In genomic region chr14:73815849-73816816, GRCh38 we compare ENCODE assay signal across 23 cellular contexts. TPM values are rescaled to one million over a fixed set of nuclear protein-coding genes. Genes with fewer than 3 reads are reported as not detected.
DNase-seq lines count a peak whose midpoint lies in the region; ATAC-seq, FAIRE-seq and TF ChIP-seq lines count a peak whose summit lies in the region.
"Had no signal": no experiment of that assay in that cellular context is flagged by ENCODE, and none has a peak within 500 bp of the region (broad histone marks: within the 10 kb centered on the region; RNA-seq: fewer than 3 reads in every experiment).

No MANE protein-coding gene starts in this region.

- no peak overlapping the region for H3K27ac ChIP-seq in IMR-90 (ENCODE audit: insufficient read depth, low read length)
- no peak overlapping the region for H3K27ac ChIP-seq in HepG2 (ENCODE audit: extremely low read length, insufficient read depth, low read length)
- no peak overlapping the region for H3K27ac ChIP-seq in spleen
- H3K27ac ChIP-seq in OCI-LY7 (ENCODE audit: low read depth, low read length, poor library complexity, severe bottlenecking) = no peak overlapping the region
- H3K27ac ChIP-seq: skin epidermis had no signal

- no peak overlapping the region for H2BK20ac ChIP-seq in IMR-90 (ENCODE audit: low read depth, low read length)

- TF ChIP-seq RAD21 in IMR-90 (IDR thresholded peaks at IDR 0.05; ENCODE audit: low read length) = no peak
- TF ChIP-seq RAD21 in HepG2 (CRISPR knock-in tag; IDR thresholded peaks at IDR 0.05) = no peak

- no peak overlapping the region for H3K4me3 ChIP-seq in IMR-90 (ENCODE audit: insufficient read depth, low read depth, low read length)
- no peak overlapping the region for H3K4me3 ChIP-seq in HepG2 (replicated peaks in 1 of 3; ENCODE audit: insufficient read depth in 1 of 3, low read depth in 2 of 3, low read length in 3 of 3)
- no peak overlapping the region for H3K4me3 ChIP-seq in spleen
- no peak overlapping the region for H3K4me3 ChIP-seq in OCI-LY7 (ENCODE audit: low read depth, low read length, poor library complexity, severe bottlenecking)
- H3K4me3 ChIP-seq: heart right ventricle, skin epidermis had no signal

- H3K27me3 ChIP-seq in IMR-90 (ENCODE audit: control insufficient read depth, insufficient read depth, low read length) (no peaks in the 10 kb centered on the region), HepG2 (ENCODE audit: control insufficient read depth in 1 of 2, insufficient read depth in 2 of 2, low read length in 2 of 2) (no peaks in the 10 kb centered on the region; a peak in 1 of 5 replicates), spleen (replicated peaks in 1 of 7) (no peaks in the 10 kb centered on the region)
- H3K27me3 ChIP-seq: heart right ventricle had no signal

- H3K79me2 ChIP-seq in HepG2 (ENCODE audit: insufficient read depth, low read length) = no peaks in the 10 kb centered on the region
- H3K79me2 ChIP-seq in OCI-LY7 (ENCODE audit: insufficient read depth, low read depth, low read length) = no peaks in the 10 kb centered on the region

- no peak overlapping the region for H3K23ac ChIP-seq in IMR-90 (ENCODE audit: low read depth, low read length)

- no peak overlapping the region for H2AFZ ChIP-seq in IMR-90 (replicated peaks; ENCODE audit: low read length, poor library complexity)
- H2AFZ ChIP-seq in HepG2 (ENCODE audit: low read length) = no peak overlapping the region
- no peak overlapping the region for H2AFZ ChIP-seq in OCI-LY7 (ENCODE audit: low read length)

- H2AK9ac ChIP-seq in IMR-90 (replicated peaks; ENCODE audit: low read depth, low read length, poor library complexity) = no peak overlapping the region

- H2BK15ac ChIP-seq in IMR-90 (ENCODE audit: low read depth, low read length) = no peak overlapping the region

- intact Hi-C loops in IMR-90 (cut with micrococcal nuclease) (no loop called here), HepG2 (cut with micrococcal nuclease; ENCODE audit: unreplicated experiment) (no loop called here), spleen (cut with DNase I; ENCODE audit: low total_unique reads) (no loop called here), OCI-LY7 (cut with micrococcal nuclease; ENCODE audit: unreplicated experiment) (no loop called here)

- 0 out of 2 replicates have a peak, but pooled peaks have one; percentile 48 for ATAC-seq in IMR-90 (ENCODE audit: low read depth)
- no peak for ATAC-seq in HepG2
- ATAC-seq: HCT116; naive thymus-derived CD8-positive, alpha-beta T cell had no signal

- dilution Hi-C loops in IMR-90 (cut with HindIII; ENCODE audit: low sequenced_read_pairs, unreplicated experiment) = no loop called here

- H3K9me3 ChIP-seq in IMR-90 (ENCODE audit: control insufficient read depth, insufficient read depth, low read length) (no peaks in the 10 kb centered on the region), HepG2 (ENCODE audit: low read length) (no peaks in the 10 kb centered on the region), spleen (no peaks in the 10 kb centered on the region), OCI-LY7 (ENCODE audit: low read length) (no peaks in the 10 kb centered on the region)
- H3K9me3 ChIP-seq: heart right ventricle had no signal

- H3K4me1 ChIP-seq in IMR-90 (ENCODE audit: control insufficient read depth, insufficient read depth, low read length) (no peaks in the 10 kb centered on the region), HepG2 (ENCODE audit: insufficient read depth, low read length) (no peaks in the 10 kb centered on the region), spleen (peaks cover 0 to under 1% (median 0%) of the 10 kb centered on the region in 6 donors), OCI-LY7 (ENCODE audit: insufficient read depth, low read length, poor library complexity, severe bottlenecking) (no peaks in the 10 kb centered on the region)

- in situ Hi-C loops in IMR-90 (cut with MboI; ENCODE audit: low sequenced_read_pairs) (no loop called here), HepG2 (cut with HindIII; ENCODE audit: extremely low pct_ligation_motif_present, low pct_unique_long_range_greater_than_20kb) (no loop called here)

- H3K36me3 ChIP-seq in IMR-90 (ENCODE audit: control insufficient read depth, insufficient read depth, low read length) (no peaks in the 10 kb centered on the region), HepG2 (replicated peaks in 1 of 2; ENCODE audit: control insufficient read depth in 1 of 2, insufficient read depth in 2 of 2, low read length in 2 of 2) (no peaks in the 10 kb centered on the region), spleen (no peaks in the 10 kb centered on the region), OCI-LY7 (ENCODE audit: insufficient read depth, low read length) (no peaks in the 10 kb centered on the region)
- H3K36me3 ChIP-seq: heart right ventricle had no signal

- H3K14ac ChIP-seq in IMR-90 (replicated peaks; ENCODE audit: low read depth, low read length) = no peak overlapping the region

- CTCF ChIA-PET in IMR-90 (lab: Yijun Ruan, JAX) = interaction anchor here (0.7 to 0.9 kb wide), 3 partner anchors 10 to 93 kb away, joined by 3 to 4 read pairs (median 4); no protein-coding TSS in a partner anchor
- CTCF ChIA-PET in HepG2 (lab: Yijun Ruan, JAX; ENCODE audit: low intra/inter-chr PET ratio, low total read pairs) = no interaction called here
- CTCF ChIA-PET in OCI-LY7 (lab: Charles Lee; ENCODE audit: unreplicated experiment) = no interaction called here

- BruUV-seq in IMR-90 (replicated peaks; lab: Mats Ljungman, UMichigan) = no TSS peak
- BruUV-seq in HepG2 (replicated peaks; lab: Mats Ljungman, UMichigan) = no TSS peak
- BruUV-seq in OCI-LY7 (replicated peaks; lab: Mats Ljungman, UMichigan) = no TSS peak

- DNase-seq in IMR-90 (peak; percentile 49), amniotic epithelial cell (ENCODE audit: low read depth) (peak; percentile 62), HepG2 (ENCODE audit: low spot score) (no peak), spleen (peak; percentile 3), OCI-LY7 (ENCODE audit: low spot score) (no peak), SKM-1 treated with dmso at 0.1 percent for 144 hours (lab: John Stamatoyannopoulos, UW; ENCODE audit: unreplicated experiment) (no peak)
- no peak for DNase-seq in activated T-cell treated with anti-CD3 and anti-CD28 coated beads, Interleukin-2, amount 50 U/mL, for 1 hour
- DNase-seq: activated CD4-positive, alpha-beta T cell treated with anti-CD3 and anti-CD28 coated beads, Interleukin-2, amount 50 U/mL, for 1 hour; activated naive CD4-positive, alpha-beta T cell treated with Interleukin-2 at 50 U/mL for 16 hours; CD4-positive, alpha-beta memory T cell; cerebellar nuclear complex; DMS79 treated with DMSO at 0.1 percent for 48 hours; effector CD8-positive, alpha-beta T cell; heart right ventricle; naive thymus-derived CD8-positive, alpha-beta T cell; NCI-H1694; NCI-H345; RPMI8226; stimulated activated CD4-positive, alpha-beta T cell treated with anti-CD3 and anti-CD28 coated beads, Interleukin-4, amount 100 ng/mL, for 24 hours had no signal

- no peak overlapping the region for H4K8ac ChIP-seq in IMR-90 (ENCODE audit: low read depth in 2 of 2, low read length in 2 of 2)

- no peak overlapping the region for H2BK120ac ChIP-seq in IMR-90 (ENCODE audit: low read depth, low read length)

- no peak for TF ChIP-seq CTCF in IMR-90 (conservative IDR thresholded peaks at IDR 0.05; ENCODE audit: low read depth, low read length)
- no peak for TF ChIP-seq CTCF in HepG2 (CRISPR knock-in tag; IDR thresholded peaks at IDR 0.05)
- no peak for TF ChIP-seq CTCF in spleen (IDR thresholded peaks at IDR 0.05 in 8 of 11, conservative IDR thresholded peaks at IDR 0.05 in 3 of 11)
- TF ChIP-seq CTCF in OCI-LY7 (conservative IDR thresholded peaks at IDR 0.05; ENCODE audit: low read length) = no peak

- 51% methylated on average over 4 of the region's 10 CpGs; no CpG with 5 or more reads in 1 of the 2 experiments for WGBS in IMR-90 (ENCODE audit: extremely low coverage in 2 of 2, insufficient read length in 1 of 2), 2 experiments
- WGBS in HepG2 (ENCODE audit: low lambda C conversion rate) = 43% methylated on average over 9 of the region's 10 CpGs
- 80 to 92% (median 91%) methylated on average over 9 to 10 of the region's 10 CpGs for WGBS in spleen, 5 donors

- POLR2A ChIA-PET in IMR-90 (lab: Charles Lee; ENCODE audit: unreplicated experiment) (no interaction called here), HepG2 (lab: Yijun Ruan, JAX) (interaction anchor here (1.1 to 1.9 kb wide), 3 partner anchors 14 to 56 kb away, joined by 3 to 9 read pairs (median 3); a partner anchor contains a TSS), OCI-LY7 (lab: Charles Lee) (interaction anchor here (0.6 to 1.0 kb wide), 2 partner anchors 11 to 21 kb away, joined by 3 read pairs; no protein-coding TSS in a partner anchor)

- no peak overlapping the region for H2AK5ac ChIP-seq in IMR-90 (ENCODE audit: low read depth, low read length)

- H3K9ac ChIP-seq in IMR-90 (ENCODE audit: low read depth, low read length) (no peak overlapping the region), HepG2 (ENCODE audit: insufficient read depth, low read depth, low read length) (no peak overlapping the region)

- no peaks in the 10 kb centered on the region for H3K79me1 ChIP-seq in IMR-90 (ENCODE audit: low read depth in 1 of 2, low read length in 2 of 2)

- H3K18ac ChIP-seq in IMR-90 (ENCODE audit: low read depth, low read length) = no peak overlapping the region

- H3K9me1 ChIP-seq in IMR-90 (ENCODE audit: insufficient read depth, low read length) = no peaks in the 10 kb centered on the region; the same call in 1 of the 2 replicates

- no peak overlapping the region for H4K91ac ChIP-seq in IMR-90 (ENCODE audit: insufficient read depth, low read depth, low read length)

- H4K20me1 ChIP-seq in IMR-90 (ENCODE audit: insufficient read depth, low read length) (no peaks in the 10 kb centered on the region), HepG2 (ENCODE audit: insufficient read depth, low read length) (no peaks in the 10 kb centered on the region), OCI-LY7 (ENCODE audit: insufficient read depth, low read length) (no peaks in the 10 kb centered on the region)

- FAIRE-seq in HepG2 (lab: Jason Lieb, UNC) = peak; percentile 8
- FAIRE-seq: islet of Langerhans, TTC549 had no signal

- H3K56ac ChIP-seq in IMR-90 (ENCODE audit: extremely low read depth, insufficient read depth, low read length) = no peak overlapping the region

- H3K9me2 ChIP-seq in OCI-LY7 (ENCODE audit: insufficient read depth, low read length) = no peaks in the 10 kb centered on the region

- no peak overlapping the region for H4K5ac ChIP-seq in IMR-90 (ENCODE audit: low read depth, low read length)

- TF ChIP-seq EP300 in HepG2 (IDR thresholded peaks at IDR 0.05; ENCODE audit: low read depth in 2 of 2, low read length in 2 of 2) (no peak), HepG2 (CRISPR knock-in tag; IDR thresholded peaks at IDR 0.05; ENCODE audit: borderline replicate concordance) (no peak)

- no peak for TF ChIP-seq POLR2A in IMR-90 (IDR thresholded peaks at IDR 0.05; ENCODE audit: low read depth, low read length)
- TF ChIP-seq POLR2A in HepG2 (IDR thresholded peaks at IDR 0.05; ENCODE audit: insufficient read depth in 1 of 2, low read depth in 2 of 2, low read length in 2 of 2) = no peak
- TF ChIP-seq POLR2A in spleen (IDR thresholded peaks at IDR 0.05) = no peak

- no peak overlapping the region for H3K4ac ChIP-seq in IMR-90 (ENCODE audit: low read depth, low read length)

- H2BK5ac ChIP-seq in IMR-90 (ENCODE audit: low read depth, low read length, poor library complexity, severe bottlenecking) = no peak overlapping the region

- H3K4me2 ChIP-seq in IMR-90 (ENCODE audit: low read depth, low read length) (peak overlapping the region; percentile 37), HepG2 (ENCODE audit: low read depth, low read length) (no peak overlapping the region), OCI-LY7 (ENCODE audit: low read length) (no peak overlapping the region)

RNA-seq across cellular contexts. Expression of gene PTGR2, which starts 35.5 kb away (rescaled TPM):
- total RNA-seq in IMR-90 (2012; rRNA removed) (1.3 and 2.8 TPM in 2 replicates), HepG2 (2016; rRNA removed; fragmentation: Illumina TruSeq; extraction: Trizol) (4.3 and 5.1 TPM in 2 replicates), spleen (1 to 10 TPM; 3.4 to 8.6 (median 6.3) TPM), OCI-LY7 (2022) (14.3 and 17.8 TPM in 2 replicates)
- polyA plus RNA-seq in IMR-90 (2012; rRNA removed) (2.0 and 3.2 TPM in 2 replicates), HepG2 (2011; rRNA removed) (3.0 and 3.3 TPM in 2 replicates), spleen (1 to 10 TPM; 2.2 to 3.6 (median 3.3) TPM)
- polyA plus RNA-seq in IMR-90 (2012; cell fraction: cytosol; rRNA removed) = 0.48 and 0.99 TPM in 2 replicates
- polyA plus RNA-seq in IMR-90 (2012; cell fraction: nucleus; rRNA removed; ENCODE audit: low replicate concordance) = 1.1 and 6.0 TPM in 2 replicates
- total RNA-seq in HepG2 (2016; cell fraction: cytosol; rRNA removed; fragmentation: Illumina TruSeq; extraction: Trizol; ENCODE audit: low read depth) = 1.6 and 1.9 TPM in 2 replicates
- total RNA-seq in HepG2 (2016; cell fraction: insoluble cytoplasmic fraction; rRNA removed; fragmentation: Illumina TruSeq; extraction: Trizol) = 3.7 and 4.6 TPM in 2 replicates
- total RNA-seq in HepG2 (2016; cell fraction: membrane; rRNA removed; fragmentation: Illumina TruSeq; extraction: Trizol) = 1.5 and 1.6 TPM in 2 replicates
- total RNA-seq in HepG2 (2016; cell fraction: nucleus; rRNA removed; fragmentation: Illumina TruSeq; extraction: Trizol) = 3.5 and 3.8 TPM in 2 replicates
- polyA plus RNA-seq in HepG2 (2011; cell fraction: cytosol; rRNA removed) = 0.86 and 1.8 TPM in 2 replicates
- polyA plus RNA-seq in HepG2 (2011; cell fraction: nucleus; rRNA removed) = 2.6 and 3.6 TPM in 2 replicates
- polyA plus RNA-seq in HepG2 (2012) = 3.2 and 7.0 TPM in 2 replicates
- 0.29 and 0.70 TPM in 2 replicates for polyA plus RNA-seq in HepG2 (2016; cell fraction: cytosol; fragmentation: Illumina TruSeq; extraction: Trizol; ENCODE audit: low read depth)
- polyA plus RNA-seq in HepG2 (2016; cell fraction: insoluble cytoplasmic fraction; fragmentation: Illumina TruSeq; extraction: Trizol; ENCODE audit: low read depth) = 4.4 and 6.1 TPM in 2 replicates
- polyA plus RNA-seq in HepG2 (2016; cell fraction: membrane; fragmentation: Illumina TruSeq; extraction: Trizol; ENCODE audit: low read depth) = 0.40 and 0.52 TPM in 2 replicates
- 5.0 and 6.0 TPM in 2 replicates for polyA plus RNA-seq in HepG2 (2016; cell fraction: nucleus; fragmentation: Illumina TruSeq; extraction: Trizol; ENCODE audit: insufficient read depth, low read depth)
- polyA minus RNA-seq in HepG2 (2011; rRNA and poly(A)+ RNA removed; ENCODE audit: low replicate concordance) = 0.90 and 1.1 TPM in 2 replicates
- polyA minus RNA-seq in HepG2 (2011; cell fraction: cytosol; rRNA and poly(A)+ RNA removed) = 1.1 and 2.1 TPM in 2 replicates
- polyA minus RNA-seq in HepG2 (2011; cell fraction: nucleus; rRNA and poly(A)+ RNA removed) = 7.0 and 9.7 TPM in 2 replicates
- total RNA-seq in OCI-LY7 (2014; rRNA removed; shearing (Covaris generic)) = 6.4 and 6.6 TPM in 2 replicates

Comparison
In these comparisons a context has a peak if more than half of its experiments do, and no peak if none do; other contexts are left out.
1. DNase-seq: peak in IMR-90 (single experiment), amniotic epithelial cell (single experiment) and spleen (single experiment); none in HepG2 (single experiment), OCI-LY7 (single experiment), SKM-1 treated with dmso at 0.1 percent for 144 hours (single experiment) and activated T-cell treated with anti-CD3 and anti-CD28 coated beads, Interleukin-2, amount 50 U/mL, for 1 hour (single experiment).